In the genomic region with DNA sequence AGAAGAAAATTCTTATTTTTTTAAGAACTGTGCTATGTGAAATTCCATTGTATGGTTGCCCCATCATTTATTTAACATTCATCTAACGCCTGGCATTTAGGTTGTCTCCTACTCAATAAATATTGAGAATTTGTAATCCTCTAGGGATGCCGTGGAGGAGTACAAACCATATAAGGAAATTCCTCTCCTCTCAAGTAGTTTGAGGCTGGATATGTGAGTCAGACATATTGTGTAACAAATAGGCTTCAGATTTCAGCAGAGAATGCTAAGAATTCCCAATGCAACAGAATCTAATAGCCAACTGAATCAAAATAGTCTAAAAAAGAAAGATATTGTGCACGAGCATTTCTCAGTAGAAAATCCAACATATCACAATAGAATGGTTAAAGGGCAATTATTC, we compare ENCODE assay signal across 1 cellular context.
TF ChIP-seq lines count a peak whose summit lies in the region.

No MANE protein-coding gene starts in this region.

TF ChIP-seq in GM23338, 12 proteins besides CTCF, POLR2A, EP300 and RAD21 (continued from another document):
- TF ChIP-seq, protein P1, sequence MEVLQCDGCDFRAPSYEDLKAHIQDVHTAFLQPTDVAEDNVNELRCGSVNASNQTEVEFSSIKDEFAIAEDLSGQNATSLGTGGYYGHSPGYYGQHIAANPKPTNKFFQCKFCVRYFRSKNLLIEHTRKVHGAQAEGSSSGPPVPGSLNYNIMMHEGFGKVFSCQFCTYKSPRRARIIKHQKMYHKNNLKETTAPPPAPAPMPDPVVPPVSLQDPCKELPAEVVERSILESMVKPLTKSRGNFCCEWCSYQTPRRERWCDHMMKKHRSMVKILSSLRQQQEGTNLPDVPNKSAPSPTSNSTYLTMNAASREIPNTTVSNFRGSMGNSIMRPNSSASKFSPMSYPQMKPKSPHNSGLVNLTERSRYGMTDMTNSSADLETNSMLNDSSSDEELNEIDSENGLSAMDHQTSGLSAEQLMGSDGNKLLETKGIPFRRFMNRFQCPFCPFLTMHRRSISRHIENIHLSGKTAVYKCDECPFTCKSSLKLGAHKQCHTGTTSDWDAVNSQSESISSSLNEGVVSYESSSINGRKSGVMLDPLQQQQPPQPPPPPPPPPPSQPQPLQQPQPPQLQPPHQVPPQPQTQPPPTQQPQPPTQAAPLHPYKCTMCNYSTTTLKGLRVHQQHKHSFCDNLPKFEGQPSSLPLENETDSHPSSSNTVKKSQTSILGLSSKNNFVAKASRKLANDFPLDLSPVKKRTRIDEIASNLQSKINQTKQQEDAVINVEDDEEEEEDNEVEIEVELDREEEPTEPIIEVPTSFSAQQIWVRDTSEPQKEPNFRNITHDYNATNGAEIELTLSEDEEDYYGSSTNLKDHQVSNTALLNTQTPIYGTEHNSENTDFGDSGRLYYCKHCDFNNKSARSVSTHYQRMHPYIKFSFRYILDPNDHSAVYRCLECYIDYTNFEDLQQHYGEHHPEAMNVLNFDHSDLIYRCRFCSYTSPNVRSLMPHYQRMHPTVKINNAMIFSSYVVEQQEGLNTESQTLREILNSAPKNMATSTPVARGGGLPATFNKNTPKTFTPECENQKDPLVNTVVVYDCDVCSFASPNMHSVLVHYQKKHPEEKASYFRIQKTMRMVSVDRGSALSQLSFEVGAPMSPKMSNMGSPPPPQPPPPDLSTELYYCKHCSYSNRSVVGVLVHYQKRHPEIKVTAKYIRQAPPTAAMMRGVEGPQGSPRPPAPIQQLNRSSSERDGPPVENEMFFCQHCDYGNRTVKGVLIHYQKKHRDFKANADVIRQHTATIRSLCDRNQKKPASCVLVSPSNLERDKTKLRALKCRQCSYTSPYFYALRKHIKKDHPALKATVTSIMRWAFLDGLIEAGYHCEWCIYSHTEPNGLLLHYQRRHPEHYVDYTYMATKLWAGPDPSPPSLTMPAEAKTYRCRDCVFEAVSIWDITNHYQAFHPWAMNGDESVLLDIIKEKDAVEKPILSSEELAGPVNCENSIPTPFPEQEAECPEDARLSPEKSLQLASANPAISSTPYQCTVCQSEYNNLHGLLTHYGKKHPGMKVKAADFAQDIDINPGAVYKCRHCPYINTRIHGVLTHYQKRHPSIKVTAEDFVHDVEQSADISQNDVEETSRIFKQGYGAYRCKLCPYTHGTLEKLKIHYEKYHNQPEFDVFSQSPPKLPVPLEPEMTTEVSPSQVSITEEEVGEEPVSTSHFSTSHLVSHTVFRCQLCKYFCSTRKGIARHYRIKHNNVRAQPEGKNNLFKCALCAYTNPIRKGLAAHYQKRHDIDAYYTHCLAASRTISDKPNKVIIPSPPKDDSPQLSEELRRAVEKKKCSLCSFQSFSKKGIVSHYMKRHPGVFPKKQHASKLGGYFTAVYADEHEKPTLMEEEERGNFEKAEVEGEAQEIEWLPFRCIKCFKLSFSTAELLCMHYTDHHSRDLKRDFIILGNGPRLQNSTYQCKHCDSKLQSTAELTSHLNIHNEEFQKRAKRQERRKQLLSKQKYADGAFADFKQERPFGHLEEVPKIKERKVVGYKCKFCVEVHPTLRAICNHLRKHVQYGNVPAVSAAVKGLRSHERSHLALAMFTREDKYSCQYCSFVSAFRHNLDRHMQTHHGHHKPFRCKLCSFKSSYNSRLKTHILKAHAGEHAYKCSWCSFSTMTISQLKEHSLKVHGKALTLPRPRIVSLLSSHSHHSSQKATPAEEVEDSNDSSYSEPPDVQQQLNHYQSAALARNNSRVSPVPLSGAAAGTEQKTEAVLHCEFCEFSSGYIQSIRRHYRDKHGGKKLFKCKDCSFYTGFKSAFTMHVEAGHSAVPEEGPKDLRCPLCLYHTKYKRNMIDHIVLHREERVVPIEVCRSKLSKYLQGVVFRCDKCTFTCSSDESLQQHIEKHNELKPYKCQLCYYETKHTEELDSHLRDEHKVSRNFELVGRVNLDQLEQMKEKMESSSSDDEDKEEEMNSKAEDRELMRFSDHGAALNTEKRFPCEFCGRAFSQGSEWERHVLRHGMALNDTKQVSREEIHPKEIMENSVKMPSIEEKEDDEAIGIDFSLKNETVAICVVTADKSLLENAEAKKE (CRISPR knock-in tag; IDR thresholded peaks at IDR 0.05): no peak
- TF ChIP-seq STAT1 (IDR thresholded peaks at IDR 0.05; ENCODE audit: unreplicated experiment): no peak
